Comparison of ENCODE assay signal across 8 cellular contexts in genomic region chr16:69726313-69727060, GRCh38. TPM values are rescaled to one million over a fixed set of nuclear protein-coding genes. Genes with fewer than 3 reads are reported as not detected.
A peak's percentile ranks its signal among the peaks of the same experiment; 100 is the strongest.
DNase-seq lines count a peak whose midpoint lies in the region; ATAC-seq and TF ChIP-seq lines count a peak whose summit lies in the region.

Gene NQO1, minus strand, starts transcription at chr16:69726560. Its CDS starts 121 bp downstream, at chr16:69726439.

- H3K36me3 ChIP-seq in hepatocyte (replicated peaks; ENCODE audit: insufficient read depth, low read depth) = no peaks in the 10 kb centered on the region

- peak; percentile 99 for ATAC-seq in HG02798 (IDR thresholded peaks at IDR 0.05; ENCODE audit: poor library complexity, unreplicated experiment)

- H3K4me2 ChIP-seq in hepatocyte = peak within 1 kb of the TSS; percentile 82

- in situ Hi-C loops in GM13976 (cut with MboI; ENCODE audit: low sequenced_read_pairs, unreplicated experiment) (no loop called here), astrocyte of the cerebellum (cut with HindIII; ENCODE audit: low sequenced_read_pairs) (no loop called here)

- no peaks in the 10 kb centered on the region for H3K27me3 ChIP-seq in hepatocyte

- H2AFZ ChIP-seq in hepatocyte = peak within 1 kb of the TSS; percentile 57

- TF ChIP-seq CTCF in GM13976 (IDR thresholded peaks at IDR 0.05; ENCODE audit: borderline replicate concordance, control extremely low read depth, extremely low read depth, insufficient read depth, missing control alignments) = no peak
- no peak for TF ChIP-seq CTCF in astrocyte of the cerebellum (IDR thresholded peaks at IDR 0.05; ENCODE audit: low read depth, low read length, missing control alignments)
- no peak for TF ChIP-seq CTCF in hepatocyte (IDR thresholded peaks at IDR 0.05; ENCODE audit: poor library complexity)

- H3K4me3 ChIP-seq in astrocyte of the cerebellum (ENCODE audit: low read depth, low read length) = peak within 1 kb of the TSS; percentile 68
- peak within 1 kb of the TSS; percentile 28 for H3K4me3 ChIP-seq in hepatocyte

- DNase-seq in GM13976 (ENCODE audit: low spot score) (peak; percentile 97), NCI-H146 (lab: John Stamatoyannopoulos, UW) (peak; percentile 95), T-helper 9 cell (peak; percentile 66), astrocyte of the cerebellum (ENCODE audit: low read depth) (peak; percentile 91), hepatocyte (ENCODE audit: low spot score) (peak; percentile 95), retina (peak; percentile 93), cortex of kidney (lab: John Stamatoyannopoulos, UW) (no peak)

- H3K79me2 ChIP-seq in hepatocyte = peaks cover 11% of the 10 kb centered on the region

- H4K20me1 ChIP-seq in hepatocyte (ENCODE audit: insufficient read depth, poor library complexity, severe bottlenecking) = no peaks in the 10 kb centered on the region

- peak within 1 kb of the TSS; percentile 87 for H3K27ac ChIP-seq in hepatocyte

- 2% methylated on average over 31 of the region's 31 CpGs for WGBS in hepatocyte (ENCODE audit: low lambda C conversion rate, missing lambda C conversion rate)

- H3K4me1 ChIP-seq in hepatocyte (ENCODE audit: insufficient read depth) = peaks cover 12% of the 10 kb centered on the region

- no peaks in the 10 kb centered on the region for H3K9me2 ChIP-seq in hepatocyte (replicated peaks; ENCODE audit: insufficient read depth)

- no peaks in the 10 kb centered on the region for H3K9me3 ChIP-seq in hepatocyte (ENCODE audit: low read depth)

RNA-seq across cellular contexts. Expression of gene NQO1, which starts in this region (rescaled TPM):
- 131 and 132 TPM in 2 replicates for total RNA-seq in hepatocyte
- polyA plus RNA-seq in hepatocyte = 142 and 169 TPM in 2 replicates
